Comparison of ENCODE assay signal across 16 cellular contexts in genomic region chr11:115488945-115489344, GRCh38. TPM values are rescaled to one million over a fixed set of nuclear protein-coding genes. Genes with fewer than 3 reads are reported as not detected.
DNase-seq lines count a peak whose midpoint lies in the region; ATAC-seq, FAIRE-seq and TF ChIP-seq lines count a peak whose summit lies in the region.
"Had no signal": no experiment of that assay in that cellular context is flagged by ENCODE, and none has a peak within 500 bp of the region (broad histone marks: within the 10 kb centered on the region; RNA-seq: fewer than 3 reads in every experiment).

No MANE protein-coding gene starts in this region.

- no peak for TF ChIP-seq POLR2A in transverse colon (IDR thresholded peaks at IDR 0.05)

- no peak overlapping the region for H2AFZ ChIP-seq in astrocyte (ENCODE audit: low read depth, low read length)
- no peak overlapping the region for H2AFZ ChIP-seq in neural progenitor cell (replicated peaks)

- DNase-seq in SIG-M5 treated with dmso at 0.1 percent for 504 hours (lab: John Stamatoyannopoulos, UW; ENCODE audit: unreplicated experiment) = peak; percentile 5
- DNase-seq in SIG-M5 (lab: John Stamatoyannopoulos, UW) = no peak
- DNase-seq in astrocyte (ENCODE audit: low read depth) = peak; percentile 99
- DNase-seq in left lung = no peak
- DNase-seq in activated naive CD4-positive, alpha-beta T cell treated with anti-CD3 and anti-CD28 coated beads, Interleukin-2, amount 10 ng/mL, durations not matched to agents 7 days and 5 days = no peak
- no peak for DNase-seq in activated CD4-positive, alpha-beta T cell treated with anti-CD3 and anti-CD28 coated beads for 48 hours
- no peak for DNase-seq in neural progenitor cell (ENCODE audit: low spot score)
- no peak for DNase-seq in transverse colon
- DNase-seq: activated B cell treated with CpG ODN at 0.5 μM for 24 hours; activated naive CD4-positive, alpha-beta T cell treated with Interleukin-2 at 50 U/mL for 16 hours; CD8-positive, alpha-beta T cell; effector CD8-positive, alpha-beta T cell; NCI-H2029 treated with DMSO at 0.1 percent for 48 hours; NCI-H526 treated with DMSO at 0.1 percent for 48 hours had no signal

- H3K9me3 ChIP-seq in astrocyte (ENCODE audit: insufficient read depth, low read depth, low read length) (no peaks in the 10 kb centered on the region), left lung (no peaks in the 10 kb centered on the region), neural progenitor cell (ENCODE audit: low read depth) (no peaks in the 10 kb centered on the region), transverse colon (no peaks in the 10 kb centered on the region)

- no peaks in the 10 kb centered on the region for H3K27me3 Mint-ChIP-seq in astrocyte (ENCODE audit: low read depth, unreplicated experiment)
- no peaks in the 10 kb centered on the region for H3K27me3 Mint-ChIP-seq in activated naive CD4-positive, alpha-beta T cell treated with anti-CD3 and anti-CD28 coated beads, Interleukin-2, amount 10 ng/mL, durations not matched to agents 7 days and 5 days
- H3K27me3 Mint-ChIP-seq in neural progenitor cell (ENCODE audit: insufficient read depth, low read depth) = peaks cover 2% of the 10 kb centered on the region

- WGBS in transverse colon (ENCODE audit: low coverage in 1 of 2), 2 donors = 67 to 73% methylated on average over 3 of the region's 3 CpGs

- FAIRE-seq in astrocyte (lab: Jason Lieb, UNC) = peak; percentile 17
- FAIRE-seq: H54 had no signal

- peak overlapping the region; percentile 92 for H3K27ac Mint-ChIP-seq in astrocyte (ENCODE audit: unreplicated experiment)
- H3K27ac Mint-ChIP-seq in activated naive CD4-positive, alpha-beta T cell treated with anti-CD3 and anti-CD28 coated beads, Interleukin-2, amount 10 ng/mL, durations not matched to agents 7 days and 5 days = no peak overlapping the region
- H3K27ac Mint-ChIP-seq in neural progenitor cell = no peak overlapping the region
- H3K27ac Mint-ChIP-seq: activated B cell treated with CpG ODN at 0.5 μM for 24 hours; CD8-positive, alpha-beta T cell had no signal

- in situ Hi-C loops in transverse colon (cut with MboI; ENCODE audit: low pct_ligation_motif_present in 1 of 4, low pct_unique_long_range_greater_than_20kb in 1 of 4, low sequenced_read_pairs in 3 of 4) = no loop called here

- peak overlapping the region; percentile 29 for H3K9ac ChIP-seq in astrocyte (ENCODE audit: low read length)
- H3K9ac ChIP-seq in neural progenitor cell = no peak overlapping the region

- H3K27ac ChIP-seq in astrocyte (ENCODE audit: low read depth, low read length) (peak overlapping the region; percentile 63), left lung (peak overlapping the region in 1 of 2 donors; percentile 33), neural progenitor cell (no peak overlapping the region), transverse colon (no peak overlapping the region)
- H3K27ac ChIP-seq: 22Rv1 had no signal

- peak; percentile 82 for ATAC-seq in left lung
- ATAC-seq: CD8-positive, alpha-beta T cell had no signal

- no peaks in the 10 kb centered on the region for H3K36me3 ChIP-seq in astrocyte (ENCODE audit: insufficient read depth, low read length)
- no peaks in the 10 kb centered on the region for H3K36me3 ChIP-seq in left lung
- no peaks in the 10 kb centered on the region for H3K36me3 ChIP-seq in neural progenitor cell
- H3K36me3 ChIP-seq in transverse colon = no peaks in the 10 kb centered on the region

- peaks cover 19% of the 10 kb centered on the region for H3K79me2 ChIP-seq in astrocyte (ENCODE audit: insufficient read depth, low read length)
- H3K79me2 ChIP-seq in neural progenitor cell (ENCODE audit: low read depth) = peaks cover 24% of the 10 kb centered on the region

- no peak for TF ChIP-seq EP300 in transverse colon (IDR thresholded peaks at IDR 0.05; ENCODE audit: low read depth)

- H3K4me1 ChIP-seq in astrocyte (ENCODE audit: insufficient read depth, low read length) (peaks cover 21% of the 10 kb centered on the region), left lung (peaks cover 0 to 11% of the 10 kb centered on the region in 2 donors), neural progenitor cell (no peaks in the 10 kb centered on the region), transverse colon (no peaks in the 10 kb centered on the region)

- H3F3A ChIP-seq in neural progenitor cell (ENCODE audit: low read depth) = no peaks in the 10 kb centered on the region

- H4K20me1 ChIP-seq in astrocyte (ENCODE audit: insufficient read depth, low read length) (no peaks in the 10 kb centered on the region), neural progenitor cell (ENCODE audit: low read depth) (no peaks in the 10 kb centered on the region)

- CTCF ChIA-PET in activated naive CD4-positive, alpha-beta T cell treated with anti-CD3 and anti-CD28 coated beads, Interleukin-2, amount 10 ng/mL, durations not matched to agents 7 days and 5 days (lab: Charles Lee) = no interaction called here

- H3K36me3 Mint-ChIP-seq in astrocyte (ENCODE audit: low read depth, unreplicated experiment) (peaks cover 22% of the 10 kb centered on the region), neural progenitor cell (peaks cover 25% of the 10 kb centered on the region)
- H3K36me3 Mint-ChIP-seq in activated naive CD4-positive, alpha-beta T cell treated with anti-CD3 and anti-CD28 coated beads, Interleukin-2, amount 10 ng/mL, durations not matched to agents 7 days and 5 days = no peaks in the 10 kb centered on the region
- H3K36me3 Mint-ChIP-seq: CD8-positive, alpha-beta T cell had no signal

- H3K4me3 Mint-ChIP-seq in astrocyte (ENCODE audit: unreplicated experiment) (peak overlapping the region; percentile 17), neural progenitor cell (no peak overlapping the region)
- H3K4me3 Mint-ChIP-seq in activated naive CD4-positive, alpha-beta T cell treated with anti-CD3 and anti-CD28 coated beads, Interleukin-2, amount 10 ng/mL, durations not matched to agents 7 days and 5 days = no peak overlapping the region
- H3K4me3 Mint-ChIP-seq: activated B cell treated with CpG ODN at 0.5 μM for 24 hours; CD8-positive, alpha-beta T cell had no signal

- TF ChIP-seq CTCF in astrocyte (IDR thresholded peaks at IDR 0.05; ENCODE audit: insufficient read depth, low read depth, low read length) = no peak
- no peak for TF ChIP-seq CTCF in left lung (IDR thresholded peaks at IDR 0.05)
- no peak for TF ChIP-seq CTCF in neural progenitor cell (IDR thresholded peaks at IDR 0.05)
- TF ChIP-seq CTCF in transverse colon (IDR thresholded peaks at IDR 0.05) = no peak

- H3K9me3 Mint-ChIP-seq in astrocyte (ENCODE audit: unreplicated experiment) (peaks cover 2% of the 10 kb centered on the region), neural progenitor cell (peaks cover 10% of the 10 kb centered on the region)
- H3K9me3 Mint-ChIP-seq in activated naive CD4-positive, alpha-beta T cell treated with anti-CD3 and anti-CD28 coated beads, Interleukin-2, amount 10 ng/mL, durations not matched to agents 7 days and 5 days = peaks cover 2% of the 10 kb centered on the region
- H3K9me3 Mint-ChIP-seq: activated B cell treated with CpG ODN at 0.5 μM for 24 hours had no signal

- peaks cover 53% of the 10 kb centered on the region for H3K4me1 Mint-ChIP-seq in astrocyte (ENCODE audit: low read depth, unreplicated experiment)
- no peaks in the 10 kb centered on the region for H3K4me1 Mint-ChIP-seq in activated naive CD4-positive, alpha-beta T cell treated with anti-CD3 and anti-CD28 coated beads, Interleukin-2, amount 10 ng/mL, durations not matched to agents 7 days and 5 days
- H3K4me1 Mint-ChIP-seq in neural progenitor cell = no peaks in the 10 kb centered on the region
- H3K4me1 Mint-ChIP-seq: activated B cell treated with CpG ODN at 0.5 μM for 24 hours had no signal

- H3K27me3 ChIP-seq in astrocyte (ENCODE audit: insufficient read depth, low read length) (no peaks in the 10 kb centered on the region), left lung (no peaks in the 10 kb centered on the region), neural progenitor cell (no peaks in the 10 kb centered on the region), transverse colon (peaks cover 20% of the 10 kb centered on the region)

- H3K4me2 ChIP-seq in astrocyte (ENCODE audit: low read length) (peak overlapping the region; percentile 57), neural progenitor cell (no peak overlapping the region)

- no peak overlapping the region for H3K4me3 ChIP-seq in astrocyte (ENCODE audit: insufficient read depth, low read depth, low read length)
- no peak overlapping the region for H3K4me3 ChIP-seq in left lung
- no peak overlapping the region for H3K4me3 ChIP-seq in neural progenitor cell
- no peak overlapping the region for H3K4me3 ChIP-seq in transverse colon

- intact Hi-C loops in left lung (cut with DNase I) (no loop called here), transverse colon (cut with DNase I; ENCODE audit: low total_unique reads) (no loop called here)

RNA-seq across cellular contexts. Expression of gene CADM1, which starts 15.3 kb away (rescaled TPM):
- total RNA-seq in astrocyte (414 and 491 TPM in 2 replicates), left lung (100 to 1,000 TPM; 105 to 307 TPM), neural progenitor cell (ENCODE audit: low replicate concordance) (117 and 123 TPM in 2 replicates), transverse colon (1 to 10 TPM; 2.8 to 6.4 (median 3.7) TPM)

Comparison
In these comparisons a context has a peak if more than half of its experiments do, and no peak if none do; other contexts are left out.
1. DNase-seq: peak in SIG-M5 treated with dmso at 0.1 percent for 504 hours (single experiment) and astrocyte (single experiment); none in SIG-M5 (single experiment), left lung (0 of 2), activated naive CD4-positive, alpha-beta T cell treated with anti-CD3 and anti-CD28 coated beads, Interleukin-2, amount 10 ng/mL, durations not matched to agents 7 days and 5 days (single experiment), activated CD4-positive, alpha-beta T cell treated with anti-CD3 and anti-CD28 coated beads for 48 hours (single experiment), neural progenitor cell (single experiment) and transverse colon (single experiment).
2. RNA of gene CADM1, which starts 15.3 kb away (total RNA-seq): 414 to 491 TPM in astrocyte, 105 to 307 TPM in left lung and 117 to 123 TPM in neural progenitor cell; 2.8 to 6.4 TPM in transverse colon; every median in the first group is over 10 times any median in the second.